1 cellular context compared by ENCODE assay signal in the genomic region with DNA sequence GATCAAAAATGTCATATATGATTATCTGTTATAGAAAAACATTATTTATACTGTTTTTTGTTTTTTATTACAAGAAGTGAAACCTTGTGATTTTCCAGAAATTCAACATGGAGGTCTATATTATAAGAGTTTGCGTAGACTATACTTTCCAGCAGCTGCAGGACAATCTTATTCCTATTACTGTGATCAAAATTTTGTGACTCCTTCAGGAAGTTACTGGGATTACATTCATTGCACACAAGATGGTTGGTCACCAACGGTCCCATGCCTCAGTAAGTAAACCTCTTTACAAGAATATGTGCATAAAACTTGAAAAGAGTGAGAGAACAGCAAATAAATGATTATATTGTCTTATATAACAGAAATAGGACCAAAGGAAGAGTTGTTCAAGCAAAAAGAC.
TF ChIP-seq lines count a peak whose summit lies in the region.

No MANE protein-coding gene starts in this region.

TF ChIP-seq in GM23338, 12 proteins besides CTCF, POLR2A, EP300 and RAD21 (continued from another document):
- no peak for TF ChIP-seq ZNF462 (CRISPR knock-in tag; IDR thresholded peaks at IDR 0.05)
